15 cellular contexts compared by ENCODE assay signal in genomic region chr1:245878585-245878984, GRCh38.
DNase-seq lines count a peak whose midpoint lies in the region; ATAC-seq and TF ChIP-seq lines count a peak whose summit lies in the region.
"Had no signal": no experiment of that assay in that cellular context is flagged by ENCODE, and none has a peak within 500 bp of the region (broad histone marks: within the 10 kb centered on the region; RNA-seq: fewer than 3 reads in every experiment).

No MANE protein-coding gene starts in this region.

- peak overlapping the region; percentile 79 for H3K27ac ChIP-seq in SJSA1
- peak overlapping the region; percentile 39 for H3K27ac ChIP-seq in lower lobe of right lung

- no peak overlapping the region for H3K4me3 Mint-ChIP-seq in T-helper 17 cell
- H3K4me3 Mint-ChIP-seq: CD4-positive, alpha-beta memory T cell had no signal

- no peaks in the 10 kb centered on the region for H3K27me3 Mint-ChIP-seq in T-helper 17 cell
- H3K27me3 Mint-ChIP-seq: CD4-positive, alpha-beta memory T cell had no signal

- intact Hi-C loops in lower lobe of right lung (cut with DNase I) = no loop called here

- H3K4me1 ChIP-seq in SJSA1 (replicated peaks) (peaks cover 79% of the 10 kb centered on the region), lower lobe of right lung (peaks cover 42% of the 10 kb centered on the region)

- no peaks in the 10 kb centered on the region for H3K36me3 ChIP-seq in SJSA1
- H3K36me3 ChIP-seq in lower lobe of right lung = no peaks in the 10 kb centered on the region

- DNase-seq in NCI-H748 (lab: John Stamatoyannopoulos, UW; ENCODE audit: unreplicated experiment) (peak; percentile 10), NCI-H748 treated with DMSO at 0.1 percent for 48 hours (lab: John Stamatoyannopoulos, UW) (no peak), SJSA1 (ENCODE audit: low read depth in 1 of 2, low spot score in 2 of 2) (peak; percentile 51 to 64), lower lobe of right lung (no peak), HEK293T (ENCODE audit: extremely low spot score) (no peak), T-helper 17 cell (no peak)
- DNase-seq in stimulated activated CD4-positive, alpha-beta T cell treated with anti-CD3 and anti-CD28 coated beads, Interleukin-15, amount 100 ng/mL, for 24 hours = no peak
- DNase-seq: CD4-positive, alpha-beta memory T cell; EL; Kasumi-1; NCI-H1930; NCI-H446; SIG-M5; SW 1271 had no signal

- TF ChIP-seq CTCF in lower lobe of right lung (IDR thresholded peaks at IDR 0.05) = no peak

- H3K36me3 Mint-ChIP-seq in T-helper 17 cell (ENCODE audit: low read depth) = no peaks in the 10 kb centered on the region

- ATAC-seq in lower lobe of right lung = no peak
- ATAC-seq in T-helper 17 cell = no peak
- ATAC-seq: HepG2 had no signal

- no peak overlapping the region for H3K4me3 ChIP-seq in SJSA1
- H3K4me3 ChIP-seq in lower lobe of right lung = no peak overlapping the region

- no peaks in the 10 kb centered on the region for H3K27me3 ChIP-seq in SJSA1 (replicated peaks)
- H3K27me3 ChIP-seq in lower lobe of right lung (ENCODE audit: low read depth) = no peaks in the 10 kb centered on the region

- CTCF ChIA-PET in HEK293T (lab: Yijun Ruan, JAX) = no interaction called here

- no peaks in the 10 kb centered on the region for H3K4me1 Mint-ChIP-seq in T-helper 17 cell
- H3K4me1 Mint-ChIP-seq: CD4-positive, alpha-beta memory T cell had no signal

- no peaks in the 10 kb centered on the region for H3K9me3 ChIP-seq in SJSA1 (replicated peaks)
- no peaks in the 10 kb centered on the region for H3K9me3 ChIP-seq in lower lobe of right lung
- H3K9me3 ChIP-seq in T-helper 17 cell (ENCODE audit: control insufficient read depth, low read length, poor library complexity, severe bottlenecking) = no peaks in the 10 kb centered on the region

- POLR2A ChIA-PET in HEK293T (lab: Yijun Ruan, JAX) = no interaction called here

- no peak overlapping the region for H3K27ac Mint-ChIP-seq in T-helper 17 cell
- H3K27ac Mint-ChIP-seq: CD4-positive, alpha-beta memory T cell had no signal

TF ChIP-seq in HEK293T, 16 proteins besides CTCF, POLR2A, EP300 and RAD21:
- TF ChIP-seq ELF4 (IDR thresholded peaks at IDR 0.05) = no peak
- TF ChIP-seq HDGF (IDR thresholded peaks at IDR 0.05; ENCODE audit: borderline replicate concordance) = no peak
- no peak for TF ChIP-seq ARNT (IDR thresholded peaks at IDR 0.05)
- no peak for TF ChIP-seq NFRKB (IDR thresholded peaks at IDR 0.05)
- no peak for TF ChIP-seq BHLHE40 (IDR thresholded peaks at IDR 0.05; ENCODE audit: borderline replicate concordance)
- TF ChIP-seq ZNF384 (IDR thresholded peaks at IDR 0.05) = no peak
- no peak for TF ChIP-seq SUZ12 (IDR thresholded peaks at IDR 0.05)
- TF ChIP-seq CTBP1 (IDR thresholded peaks at IDR 0.05; ENCODE audit: borderline replicate concordance) = no peak
- no peak for TF ChIP-seq LEF1 (IDR thresholded peaks at IDR 0.05; ENCODE audit: borderline replicate concordance)
- no peak for TF ChIP-seq FOXM1 (IDR thresholded peaks at IDR 0.05; ENCODE audit: borderline replicate concordance)
- no peak for TF ChIP-seq SP1 (IDR thresholded peaks at IDR 0.05)
- TF ChIP-seq FOXK2 (IDR thresholded peaks at IDR 0.05) = no peak
- no peak for TF ChIP-seq FOXA1 (IDR thresholded peaks at IDR 0.05)
- no peak for TF ChIP-seq L3MBTL2 (conservative IDR thresholded peaks at IDR 0.05)
- no peak for TF ChIP-seq TARDBP (IDR thresholded peaks at IDR 0.05)
- TF ChIP-seq PKNOX1 (IDR thresholded peaks at IDR 0.05) = no peak

Comparison
In these comparisons a context has a peak if more than half of its experiments do, and no peak if none do; other contexts are left out.
1. DNase-seq: peak in NCI-H748 (single experiment) and SJSA1 (2 of 2); none in NCI-H748 treated with DMSO at 0.1 percent for 48 hours (single experiment), lower lobe of right lung (single experiment), HEK293T (single experiment), stimulated activated CD4-positive, alpha-beta T cell treated with anti-CD3 and anti-CD28 coated beads, Interleukin-15, amount 100 ng/mL, for 24 hours (single experiment) and T-helper 17 cell (0 of 3).